Comparison of ENCODE assay signal across 10 cellular contexts in the genomic region with DNA sequence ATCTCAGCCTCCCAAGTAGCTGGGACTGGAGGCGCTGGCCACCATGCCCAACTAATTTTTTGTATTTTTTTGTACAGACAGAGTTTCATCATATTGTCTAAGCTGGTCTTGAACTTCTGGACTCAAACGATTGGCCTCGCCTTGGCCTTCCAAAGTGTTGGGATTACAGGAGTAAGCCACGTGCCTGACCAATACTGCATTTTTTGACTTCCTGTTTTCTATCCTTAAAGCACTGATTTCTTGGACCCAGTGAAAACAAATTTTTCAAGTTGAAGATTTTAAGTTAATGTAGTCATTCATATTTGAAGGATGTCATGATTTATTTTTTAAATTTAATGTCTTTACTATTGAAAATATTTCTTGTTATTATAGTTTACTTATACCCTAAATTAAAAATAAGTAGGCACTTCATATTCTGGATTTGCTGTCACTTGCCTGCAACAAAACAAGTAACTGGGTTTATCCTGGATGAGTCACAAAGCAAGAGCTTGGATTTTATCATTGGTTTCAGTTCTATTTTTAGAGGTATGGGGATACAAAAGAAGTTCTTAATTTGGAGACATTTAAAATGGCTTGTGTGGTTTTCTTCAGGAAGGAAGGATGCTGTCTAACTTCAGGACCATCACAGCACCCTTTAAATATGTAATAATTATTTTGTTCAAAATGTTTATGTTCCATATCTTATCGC. TPM values are rescaled to one million over a fixed set of nuclear protein-coding genes. Genes with fewer than 3 reads are reported as not detected.
DNase-seq lines count a peak whose midpoint lies in the region; ATAC-seq and TF ChIP-seq lines count a peak whose summit lies in the region.
"Had no signal": no experiment of that assay in that cellular context is flagged by ENCODE, and none has a peak within 500 bp of the region (broad histone marks: within the 10 kb centered on the region; RNA-seq: fewer than 3 reads in every experiment).

No MANE protein-coding gene starts in this region.

- H3K27ac Mint-ChIP-seq in activated naive CD4-positive, alpha-beta T cell treated with anti-CD3 and anti-CD28 coated beads, Interleukin-2, amount 50 U/mL, for 24 hours: no peak overlapping the region

- H3K4me1 Mint-ChIP-seq in activated naive CD4-positive, alpha-beta T cell treated with anti-CD3 and anti-CD28 coated beads, Interleukin-2, amount 50 U/mL, for 24 hours: peaks cover 34% of the 10 kb centered on the region

- H3K36me3 Mint-ChIP-seq in activated naive CD4-positive, alpha-beta T cell treated with anti-CD3 and anti-CD28 coated beads, Interleukin-2, amount 50 U/mL, for 24 hours: peaks cover 6% of the 10 kb centered on the region

- WGBS in suprapubic skin: 59% methylated on average over 5 of the region's 5 CpGs

- no peak for TF ChIP-seq EP300 in suprapubic skin (IDR thresholded peaks at IDR 0.05)

- H3K27me3 ChIP-seq in RWPE2 (ENCODE audit: insufficient read depth, poor library complexity, severe bottlenecking) (no peaks in the 10 kb centered on the region), suprapubic skin (no peaks in the 10 kb centered on the region)

- H3K4me3 Mint-ChIP-seq in activated naive CD4-positive, alpha-beta T cell treated with anti-CD3 and anti-CD28 coated beads, Interleukin-2, amount 50 U/mL, for 24 hours: peak overlapping the region; percentile 72

- ATAC-seq in RWPE2 (ENCODE audit: low read depth): no peak

- DNase-seq in activated naive CD4-positive, alpha-beta T cell treated with anti-CD3 and anti-CD28 coated beads, Interleukin-2, amount 50 U/mL, for 16 hours: no peak
- no peak for DNase-seq in RWPE2 (ENCODE audit: low spot score)
- DNase-seq in fibroblast of villous mesenchyme (ENCODE audit: low read depth): peak; percentile 57
- no peak for DNase-seq in suprapubic skin (ENCODE audit: low spot score in 2 of 2)
- no peak for DNase-seq in NCI-H748 treated with DMSO at 0.1 percent for 48 hours (lab: John Stamatoyannopoulos, UW)
- DNase-seq in KG1 (lab: John Stamatoyannopoulos, UW): no peak
- no peak for DNase-seq in HK-2 (ENCODE audit: unreplicated experiment)
- DNase-seq: COR-L47 had no signal

- H3K4me3 ChIP-seq in RWPE2 (ENCODE audit: severe bottlenecking) (no peak overlapping the region), fibroblast of villous mesenchyme (ENCODE audit: low read depth, low read length) (no peak overlapping the region), suprapubic skin (no peak overlapping the region)

- H3K9me3 Mint-ChIP-seq in activated naive CD4-positive, alpha-beta T cell treated with anti-CD3 and anti-CD28 coated beads, Interleukin-2, amount 50 U/mL, for 24 hours: no peaks in the 10 kb centered on the region

- H3K4me1 ChIP-seq in RWPE2 (ENCODE audit: insufficient read depth, poor library complexity, severe bottlenecking) (peaks cover 19% of the 10 kb centered on the region), suprapubic skin (peaks cover 36% of the 10 kb centered on the region)

- no peaks in the 10 kb centered on the region for H3K27me3 Mint-ChIP-seq in activated naive CD4-positive, alpha-beta T cell treated with anti-CD3 and anti-CD28 coated beads, Interleukin-2, amount 50 U/mL, for 24 hours

- H3K27ac ChIP-seq in RWPE2 (ENCODE audit: poor library complexity, severe bottlenecking): peak overlapping the region; percentile 82
- peak overlapping the region; percentile 17 for H3K27ac ChIP-seq in suprapubic skin
- H3K27ac ChIP-seq: HL-60 had no signal

- TF ChIP-seq CTCF in RWPE2 (IDR thresholded peaks at IDR 0.05; ENCODE audit: poor library complexity, severe bottlenecking): no peak
- TF ChIP-seq CTCF in fibroblast of villous mesenchyme (IDR thresholded peaks at IDR 0.05; ENCODE audit: insufficient read depth, low read depth, low read length): no peak
- TF ChIP-seq CTCF in suprapubic skin (IDR thresholded peaks at IDR 0.05): no peak

- H3K36me3 ChIP-seq in RWPE2 (ENCODE audit: low read depth) (peaks cover 7% of the 10 kb centered on the region), suprapubic skin (peaks cover 4% of the 10 kb centered on the region)

- TF ChIP-seq POLR2A in suprapubic skin (IDR thresholded peaks at IDR 0.05): no peak

- no peaks in the 10 kb centered on the region for H3K9me3 ChIP-seq in RWPE2 (ENCODE audit: severe bottlenecking)
- H3K9me3 ChIP-seq in suprapubic skin: no peaks in the 10 kb centered on the region

RNA-seq across cellular contexts. Expression of a gene that starts 2.2 kb away (rescaled TPM):
- total RNA-seq in fibroblast of villous mesenchyme (39.3 and 57.9 TPM in 2 replicates), suprapubic skin (10 to 100 TPM; 23.8 to 67.4 (median 34.2) TPM)

RNA-seq across cellular contexts. Expression of a gene that starts 54.8 kb away (rescaled TPM):
- total RNA-seq in fibroblast of villous mesenchyme: 15.1 and 15.8 TPM in 2 replicates
- 10 to 100 TPM; 11.0 to 19.2 (median 15.0) TPM for total RNA-seq in suprapubic skin
